In genomic region chr4:41435509-41435908, GRCh38 we compare ENCODE assay signal across 31 cellular contexts.
"Had no signal": no experiment of that assay in that cellular context is flagged by ENCODE, and none has a peak within 500 bp of the region (broad histone marks: within the 10 kb centered on the region; RNA-seq: fewer than 3 reads in every experiment).

No MANE protein-coding gene starts in this region.

- H3K9me3 Mint-ChIP-seq: activated B cell treated with CpG ODN at 0.5 μM for 24 hours; activated CD4-positive, alpha-beta T cell treated with anti-CD3 and anti-CD28 coated beads, Interleukin-2, amount 10 ng/mL, durations not matched to agents 24 days and 14 days; activated naive CD4-positive, alpha-beta T cell treated with anti-CD3 and anti-CD28 coated beads, Interleukin-2, amount 50 U/mL, for 24 hours; activated T-cell treated with anti-CD3 and anti-CD28 coated beads, Interleukin-2, amount 50 U/mL, for 24 hours; activated T-helper 1 cell treated with anti-CD3 and anti-CD28 coated beads, Interleukin-12 subunit alpha, Interleukin-12 subunit beta, Interleukin-2, Interleukin-4 antibody, amounts not matched to agents 30 ng/mL and 10 ng/mL and 1 ng/mL, durations not matched to agents 14 hours and 24 hours and 36 hours; T-helper 1 cell treated with Interleukin-12 subunit alpha and Interleukin-12 subunit beta and Interleukin-4 antibody, amounts not matched to agents 30 μg/mL and 1 μg/mL, for 36 hours had no signal

- H3K27ac ChIP-seq: body of pancreas, SJCRH30 had no signal

- H3K4me3 Mint-ChIP-seq: activated B cell treated with CpG ODN at 0.5 μM for 24 hours; activated CD4-positive, alpha-beta T cell treated with anti-CD3 and anti-CD28 coated beads, Interleukin-2, amount 10 ng/mL, durations not matched to agents 24 days and 14 days; activated CD8-positive, alpha-beta memory T cell treated with anti-CD3 and anti-CD28 coated beads, Interleukin-2, amount 10 ng/mL, durations not matched to agents 7 days and 5 days; activated naive CD4-positive, alpha-beta T cell treated with anti-CD3 and anti-CD28 coated beads, Interleukin-2, amount 50 U/mL, for 24 hours; activated T-cell treated with anti-CD3 and anti-CD28 coated beads, Interleukin-2, amount 50 U/mL, for 24 hours; activated T-helper 1 cell treated with anti-CD3 and anti-CD28 coated beads, Interleukin-12 subunit alpha, Interleukin-12 subunit beta, Interleukin-2, Interleukin-4 antibody, amounts not matched to agents 30 ng/mL and 10 ng/mL and 1 ng/mL, durations not matched to agents 14 hours and 24 hours and 36 hours; T-helper 1 cell treated with Interleukin-12 subunit alpha and Interleukin-12 subunit beta and Interleukin-4 antibody, amounts not matched to agents 30 μg/mL and 1 μg/mL, for 36 hours had no signal

- H3K9me3 ChIP-seq: ascending aorta, body of pancreas, MG63, SJCRH30 had no signal

- H3K27me3 ChIP-seq: ascending aorta, body of pancreas, MG63, SJCRH30 had no signal

- H3K36me3 Mint-ChIP-seq: activated CD8-positive, alpha-beta memory T cell treated with anti-CD3 and anti-CD28 coated beads, Interleukin-2, amount 10 ng/mL, durations not matched to agents 7 days and 5 days; activated naive CD4-positive, alpha-beta T cell treated with anti-CD3 and anti-CD28 coated beads, Interleukin-2, amount 50 U/mL, for 24 hours had no signal

- ATAC-seq: activated CD8-positive, alpha-beta memory T cell treated with anti-CD3 and anti-CD28 coated beads, Interleukin-2, amount 10 ng/mL, durations not matched to agents 7 days and 5 days; body of pancreas; Panc1; SK-N-SH treated with all-trans-retinoic acid at 6 μM for 48 hours had no signal

- H3K36me3 ChIP-seq: ascending aorta, MG63, SJCRH30 had no signal

- DNase-seq: activated B cell treated with CpG ODN at 0.5 μM for 24 hours; activated CD4-positive, alpha-beta T cell treated with anti-CD3 and anti-CD28 coated beads for 1 hour; activated CD4-positive, alpha-beta T cell treated with anti-CD3 and anti-CD28 coated beads, Interleukin-2, amount 10 ng/mL, durations not matched to agents 24 days and 14 days; activated CD4-positive, alpha-beta T cell treated with anti-CD3 and anti-CD28 coated beads, Interleukin-2, amount 50 U/mL, for 48 hours; activated CD8-positive, alpha-beta memory T cell treated with anti-CD3 and anti-CD28 coated beads, Interleukin-2, amount 10 ng/mL, durations not matched to agents 7 days and 5 days; activated effector memory CD4-positive, alpha-beta T cell treated with Interleukin-2 at 50 U/mL for 16 hours; activated naive CD4-positive, alpha-beta T cell; activated T-cell treated with anti-CD3 and anti-CD28 coated beads, Interleukin-2, amount 50 U/mL, for 24 hours; body of pancreas; MG63; MV-4-11; NCI-H1092 treated with DMSO at 0.1 percent for 48 hours; NCI-H1417 treated with DMSO at 0.1 percent for 48 hours; NCI-H1694; NCI-H2029; NCI-H2107; NCI-H2171 treated with DMSO at 0.1 percent for 48 hours; NCI-H226; NCI-H510A; NCI-H69; NK-92 treated with Interleukin-12 subunit alpha and Interleukin-12 subunit beta, amount 100 ng/mL, for 24 hours; OCI-M1; Right ventricle myocardium superior; RPMI8226; SJCRH30 had no signal

- H3K4me3 ChIP-seq: ascending aorta, body of pancreas, MG63, SJCRH30 had no signal

- H3K27ac Mint-ChIP-seq: activated B cell treated with CpG ODN at 0.5 μM for 24 hours; activated CD4-positive, alpha-beta T cell treated with anti-CD3 and anti-CD28 coated beads, Interleukin-2, amount 10 ng/mL, durations not matched to agents 24 days and 14 days; activated CD8-positive, alpha-beta memory T cell treated with anti-CD3 and anti-CD28 coated beads, Interleukin-2, amount 10 ng/mL, durations not matched to agents 7 days and 5 days; activated naive CD4-positive, alpha-beta T cell treated with anti-CD3 and anti-CD28 coated beads, Interleukin-2, amount 50 U/mL, for 24 hours; activated T-cell treated with anti-CD3 and anti-CD28 coated beads, Interleukin-2, amount 50 U/mL, for 24 hours; activated T-helper 1 cell treated with anti-CD3 and anti-CD28 coated beads, Interleukin-12 subunit alpha, Interleukin-12 subunit beta, Interleukin-2, Interleukin-4 antibody, amounts not matched to agents 30 ng/mL and 10 ng/mL and 1 ng/mL, durations not matched to agents 14 hours and 24 hours and 36 hours; T-helper 1 cell treated with Interleukin-12 subunit alpha and Interleukin-12 subunit beta and Interleukin-4 antibody, amounts not matched to agents 30 μg/mL and 1 μg/mL, for 36 hours had no signal

- H3K27me3 Mint-ChIP-seq: activated CD8-positive, alpha-beta memory T cell treated with anti-CD3 and anti-CD28 coated beads, Interleukin-2, amount 10 ng/mL, durations not matched to agents 7 days and 5 days; activated T-cell treated with anti-CD3 and anti-CD28 coated beads, Interleukin-2, amount 50 U/mL, for 24 hours had no signal

- H3K4me1 Mint-ChIP-seq: activated B cell treated with CpG ODN at 0.5 μM for 24 hours; activated CD4-positive, alpha-beta T cell treated with anti-CD3 and anti-CD28 coated beads, Interleukin-2, amount 10 ng/mL, durations not matched to agents 24 days and 14 days; activated CD8-positive, alpha-beta memory T cell treated with anti-CD3 and anti-CD28 coated beads, Interleukin-2, amount 10 ng/mL, durations not matched to agents 7 days and 5 days; activated naive CD4-positive, alpha-beta T cell treated with anti-CD3 and anti-CD28 coated beads, Interleukin-2, amount 50 U/mL, for 24 hours had no signal
